Comparison of ENCODE assay signal across 16 cellular contexts in genomic region chr18:13319629-13320028, GRCh38.
"Had no signal": no experiment of that assay in that cellular context is flagged by ENCODE, and none has a peak within 500 bp of the region (broad histone marks: within the 10 kb centered on the region; RNA-seq: fewer than 3 reads in every experiment).

No MANE protein-coding gene starts in this region.

- H3K4me3 ChIP-seq: pancreas, thyroid gland had no signal

- H3K27ac Mint-ChIP-seq: activated naive CD8-positive, alpha-beta T cell treated with anti-CD3 and anti-CD28 coated beads, Interleukin-2, amount 50 U/mL, for 24 hours; activated T-helper 1 cell treated with anti-CD3 and anti-CD28 coated beads, Interleukin-12 subunit alpha, Interleukin-12 subunit beta, Interleukin-2, Interleukin-4 antibody, amounts not matched to agents 30 ng/mL and 10 ng/mL and 1 ng/mL, durations not matched to agents 14 hours and 24 hours and 36 hours; immature natural killer cell; stimulated activated naive CD8-positive, alpha-beta T cell treated with anti-CD3 and anti-CD28 coated beads, Interleukin-15, amount 100 ng/mL, for 72 hours had no signal

- H3K9me3 ChIP-seq: pancreas, thyroid gland had no signal

- H3K27ac ChIP-seq: pancreas, thyroid gland had no signal

- H3K4me1 ChIP-seq: pancreas, thyroid gland had no signal

- H3K4me1 Mint-ChIP-seq: immature natural killer cell had no signal

- DNase-seq: activated CD4-positive, alpha-beta T cell treated with anti-CD3 and anti-CD28 coated beads, Interleukin-2, amount 50 U/mL, for 1 hour; activated naive CD4-positive, alpha-beta T cell; foreskin fibroblast; immature natural killer cell; left colon; naive thymus-derived CD4-positive, alpha-beta T cell; pancreas; small intestine; stimulated activated naive CD8-positive, alpha-beta T cell treated with anti-CD3 and anti-CD28 coated beads, Interleukin-15, amount 100 ng/mL, for 72 hours; T-helper 1 cell; T1000; thyroid gland had no signal

- FAIRE-seq: pancreas, small intestine had no signal

- H3K36me3 ChIP-seq: pancreas, thyroid gland had no signal

- ATAC-seq: activated CD4-positive, CD25-positive, alpha-beta regulatory T cell treated with anti-CD3 and anti-CD28 coated beads, Interleukin-2, amount 50 U/mL, for 24 hours; left colon; naive thymus-derived CD4-positive, alpha-beta T cell; SK-N-SH treated with all-trans-retinoic acid at 6 μM for 48 hours; stimulated activated naive CD8-positive, alpha-beta T cell treated with anti-CD3 and anti-CD28 coated beads, Interleukin-15, amount 100 ng/mL, for 72 hours had no signal

- H3K27me3 Mint-ChIP-seq: activated naive CD8-positive, alpha-beta T cell treated with anti-CD3 and anti-CD28 coated beads, Interleukin-2, amount 50 U/mL, for 24 hours; naive thymus-derived CD4-positive, alpha-beta T cell; stimulated activated naive CD8-positive, alpha-beta T cell treated with anti-CD3 and anti-CD28 coated beads, Interleukin-15, amount 100 ng/mL, for 72 hours had no signal

- H3K27me3 ChIP-seq: pancreas, thyroid gland had no signal

- H3K4me3 Mint-ChIP-seq: activated naive CD8-positive, alpha-beta T cell treated with anti-CD3 and anti-CD28 coated beads, Interleukin-2, amount 50 U/mL, for 24 hours; activated T-helper 1 cell treated with anti-CD3 and anti-CD28 coated beads, Interleukin-12 subunit alpha, Interleukin-12 subunit beta, Interleukin-2, Interleukin-4 antibody, amounts not matched to agents 30 ng/mL and 10 ng/mL and 1 ng/mL, durations not matched to agents 14 hours and 24 hours and 36 hours; immature natural killer cell; naive thymus-derived CD4-positive, alpha-beta T cell; stimulated activated naive CD8-positive, alpha-beta T cell treated with anti-CD3 and anti-CD28 coated beads, Interleukin-15, amount 100 ng/mL, for 72 hours had no signal
